ENCODE assay signal across 10 cellular contexts in the genomic region with DNA sequence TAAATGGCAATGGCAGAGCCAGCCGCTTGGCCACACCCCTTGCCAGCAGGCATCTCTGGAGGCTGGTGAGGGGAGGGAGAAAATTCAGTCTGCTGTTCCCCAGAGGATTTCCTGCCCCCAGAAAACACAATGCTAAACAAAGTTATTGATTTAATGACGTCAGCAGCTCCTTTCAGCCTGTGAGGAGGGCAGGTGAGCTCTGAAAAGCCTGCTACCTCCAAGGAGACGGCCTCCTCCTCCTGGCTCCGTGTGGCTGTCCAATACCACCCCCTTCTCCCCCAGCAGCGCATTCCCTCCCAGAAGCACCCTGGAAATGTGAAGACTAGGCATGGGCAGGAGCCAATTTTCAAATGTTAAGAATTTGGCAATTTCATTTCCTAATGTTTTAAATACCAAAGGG.
A peak's percentile ranks its signal among the peaks of the same experiment; 100 is the strongest.
DNase-seq lines count a peak whose midpoint lies in the region; ATAC-seq and TF ChIP-seq lines count a peak whose summit lies in the region.
"Had no signal": no experiment of that assay in that cellular context is flagged by ENCODE, and none has a peak within 500 bp of the region (broad histone marks: within the 10 kb centered on the region; RNA-seq: fewer than 3 reads in every experiment).

No MANE protein-coding gene starts in this region.

- H3K27me3 ChIP-seq in upper lobe of right lung, result no peaks in the 10 kb centered on the region
- H3K27me3 ChIP-seq in osteoblast (ENCODE audit: insufficient read depth, low read length), result no peaks in the 10 kb centered on the region

- no peaks in the 10 kb centered on the region for H3K27me3 Mint-ChIP-seq in WTC11 (ENCODE audit: low read depth)

- H3K4me3 ChIP-seq in upper lobe of right lung, result no peak overlapping the region
- no peak overlapping the region for H3K4me3 ChIP-seq in osteoblast (ENCODE audit: insufficient read depth, low read length)

- DNase-seq in NCI-H82 (lab: John Stamatoyannopoulos, UW), result peak; percentile 62
- DNase-seq in NCI-H82 treated with DMSO at 0.1 percent for 48 hours (lab: John Stamatoyannopoulos, UW; ENCODE audit: unreplicated experiment), result no peak
- no peak for DNase-seq in WTC11 (ENCODE audit: low spot score)
- no peak for DNase-seq in left lobe of liver (ENCODE audit: low spot score)
- no peak for DNase-seq in upper lobe of right lung
- DNase-seq in SKM-1 (lab: John Stamatoyannopoulos, UW; ENCODE audit: unreplicated experiment), result no peak
- no peak for DNase-seq in HEK293T (ENCODE audit: extremely low spot score)
- no peak for DNase-seq in osteoblast (ENCODE audit: insufficient read length, low spot score, missing footprints)
- DNase-seq: 8988T; stimulated activated naive CD4-positive, alpha-beta T cell treated with Interleukin-2 at 50 U/mL for 16 hours had no signal

- H3K9me3 Mint-ChIP-seq in WTC11, result no peaks in the 10 kb centered on the region

- H3K27ac ChIP-seq in upper lobe of right lung, result no peak overlapping the region
- H3K27ac ChIP-seq in osteoblast (ENCODE audit: low read depth, low read length), result no peak overlapping the region

- H3K9me3 ChIP-seq in upper lobe of right lung (no peaks in the 10 kb centered on the region), osteoblast (ENCODE audit: low read depth, low read length) (no peaks in the 10 kb centered on the region)

- peaks cover 3% of the 10 kb centered on the region for H4K20me1 ChIP-seq in osteoblast (ENCODE audit: insufficient read depth, low read length)

- POLR2A ChIA-PET in WTC11 (lab: Charles Lee), result interaction anchor here (0.7 kb wide), 1 partner anchor 18 kb away, joined by 3 read pairs; no protein-coding TSS in a partner anchor
- POLR2A ChIA-PET in HEK293T (lab: Yijun Ruan, JAX), result no interaction called here

- peaks cover 12% of the 10 kb centered on the region for H3K4me1 ChIP-seq in upper lobe of right lung
- H3K4me1 ChIP-seq in osteoblast (ENCODE audit: insufficient read depth, low read length), result peaks cover 8% of the 10 kb centered on the region

- H3K4me1 Mint-ChIP-seq in WTC11, result peaks cover 54% of the 10 kb centered on the region

- H3K36me3 Mint-ChIP-seq in WTC11, result no peaks in the 10 kb centered on the region

- H3K4me3 Mint-ChIP-seq in WTC11, result no peak overlapping the region

- no peaks in the 10 kb centered on the region for H3K79me2 ChIP-seq in osteoblast (ENCODE audit: insufficient read depth, low read length)

- ATAC-seq in WTC11 (peak; percentile 63), left lobe of liver (peak; percentile 19), upper lobe of right lung (peak; percentile 44)

- H2AFZ ChIP-seq in osteoblast (ENCODE audit: low read length), result no peak overlapping the region

- CTCF ChIA-PET in WTC11 (lab: Charles Lee), result interaction anchor here (1.4 kb wide), 1 partner anchor 25 kb away, joined by 6 read pairs; no protein-coding TSS in a partner anchor
- CTCF ChIA-PET in HEK293T (lab: Yijun Ruan, JAX), result no interaction called here

- intact Hi-C loops in upper lobe of right lung (cut with DNase I), result no loop called here

- peak overlapping the region; percentile 74; the same call in 1 of the 2 replicates for H3K27ac Mint-ChIP-seq in WTC11

- H3K36me3 ChIP-seq in upper lobe of right lung (no peaks in the 10 kb centered on the region), osteoblast (ENCODE audit: insufficient read depth, low read length) (no peaks in the 10 kb centered on the region)

- H3K4me2 ChIP-seq in osteoblast (ENCODE audit: insufficient read depth, low read length), result no peak overlapping the region

- no peak for TF ChIP-seq CTCF in WTC11 (IDR thresholded peaks at IDR 0.05)
- TF ChIP-seq CTCF in upper lobe of right lung (IDR thresholded peaks at IDR 0.05), result no peak
- TF ChIP-seq CTCF in osteoblast (IDR thresholded peaks at IDR 0.05; ENCODE audit: extremely low read depth, low read depth, low read length), result no peak

TF ChIP-seq in WTC11, 78 proteins besides CTCF, POLR2A, EP300 and RAD21 (continues in another document):
- TF ChIP-seq ETV6 (CRISPR knock-in tag; IDR thresholded peaks at IDR 0.05) (no peak), HMGA2 (CRISPR knock-in tag; IDR thresholded peaks at IDR 0.05) (no peak), EMX1 (CRISPR knock-in tag; IDR thresholded peaks at IDR 0.05) (no peak), ZNF416 (CRISPR knock-in tag; IDR thresholded peaks at IDR 0.05) (no peak), ZNF317 (CRISPR knock-in tag; IDR thresholded peaks at IDR 0.05; ENCODE audit: borderline replicate concordance, low read depth) (no peak), ZNF232 (CRISPR knock-in tag; IDR thresholded peaks at IDR 0.05) (no peak), OVOL2 (CRISPR knock-in tag; IDR thresholded peaks at IDR 0.05; ENCODE audit: borderline replicate concordance) (no peak)
- TF ChIP-seq, protein P1, sequence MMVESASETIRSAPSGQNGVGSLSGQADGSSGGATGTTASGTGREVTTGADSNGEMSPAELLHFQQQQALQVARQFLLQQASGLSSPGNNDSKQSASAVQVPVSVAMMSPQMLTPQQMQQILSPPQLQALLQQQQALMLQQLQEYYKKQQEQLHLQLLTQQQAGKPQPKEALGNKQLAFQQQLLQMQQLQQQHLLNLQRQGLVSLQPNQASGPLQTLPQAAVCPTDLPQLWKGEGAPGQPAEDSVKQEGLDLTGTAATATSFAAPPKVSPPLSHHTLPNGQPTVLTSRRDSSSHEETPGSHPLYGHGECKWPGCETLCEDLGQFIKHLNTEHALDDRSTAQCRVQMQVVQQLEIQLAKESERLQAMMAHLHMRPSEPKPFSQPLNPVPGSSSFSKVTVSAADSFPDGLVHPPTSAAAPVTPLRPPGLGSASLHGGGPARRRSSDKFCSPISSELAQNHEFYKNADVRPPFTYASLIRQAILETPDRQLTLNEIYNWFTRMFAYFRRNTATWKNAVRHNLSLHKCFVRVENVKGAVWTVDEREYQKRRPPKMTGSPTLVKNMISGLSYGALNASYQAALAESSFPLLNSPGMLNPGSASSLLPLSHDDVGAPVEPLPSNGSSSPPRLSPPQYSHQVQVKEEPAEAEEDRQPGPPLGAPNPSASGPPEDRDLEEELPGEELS (CRISPR knock-in tag; IDR thresholded peaks at IDR 0.05), result no peak
- TF ChIP-seq, protein P2, sequence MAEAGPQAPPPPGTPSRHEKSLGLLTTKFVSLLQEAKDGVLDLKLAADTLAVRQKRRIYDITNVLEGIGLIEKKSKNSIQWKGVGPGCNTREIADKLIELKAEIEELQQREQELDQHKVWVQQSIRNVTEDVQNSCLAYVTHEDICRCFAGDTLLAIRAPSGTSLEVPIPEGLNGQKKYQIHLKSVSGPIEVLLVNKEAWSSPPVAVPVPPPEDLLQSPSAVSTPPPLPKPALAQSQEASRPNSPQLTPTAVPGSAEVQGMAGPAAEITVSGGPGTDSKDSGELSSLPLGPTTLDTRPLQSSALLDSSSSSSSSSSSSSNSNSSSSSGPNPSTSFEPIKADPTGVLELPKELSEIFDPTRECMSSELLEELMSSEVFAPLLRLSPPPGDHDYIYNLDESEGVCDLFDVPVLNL (CRISPR knock-in tag; IDR thresholded peaks at IDR 0.05; ENCODE audit: borderline replicate concordance, low read depth), result no peak

TF ChIP-seq in HEK293T, 16 proteins besides CTCF, POLR2A, EP300 and RAD21:
- TF ChIP-seq BHLHE40 (IDR thresholded peaks at IDR 0.05; ENCODE audit: borderline replicate concordance) (no peak), TARDBP (IDR thresholded peaks at IDR 0.05) (no peak), LEF1 (IDR thresholded peaks at IDR 0.05; ENCODE audit: borderline replicate concordance) (no peak), CTBP1 (IDR thresholded peaks at IDR 0.05; ENCODE audit: borderline replicate concordance) (no peak), SP1 (IDR thresholded peaks at IDR 0.05) (no peak), FOXA1 (IDR thresholded peaks at IDR 0.05) (no peak), ELF4 (IDR thresholded peaks at IDR 0.05) (no peak), NFRKB (IDR thresholded peaks at IDR 0.05) (no peak)
